ENCODE assay signal across 10 cellular contexts in the genomic region with DNA sequence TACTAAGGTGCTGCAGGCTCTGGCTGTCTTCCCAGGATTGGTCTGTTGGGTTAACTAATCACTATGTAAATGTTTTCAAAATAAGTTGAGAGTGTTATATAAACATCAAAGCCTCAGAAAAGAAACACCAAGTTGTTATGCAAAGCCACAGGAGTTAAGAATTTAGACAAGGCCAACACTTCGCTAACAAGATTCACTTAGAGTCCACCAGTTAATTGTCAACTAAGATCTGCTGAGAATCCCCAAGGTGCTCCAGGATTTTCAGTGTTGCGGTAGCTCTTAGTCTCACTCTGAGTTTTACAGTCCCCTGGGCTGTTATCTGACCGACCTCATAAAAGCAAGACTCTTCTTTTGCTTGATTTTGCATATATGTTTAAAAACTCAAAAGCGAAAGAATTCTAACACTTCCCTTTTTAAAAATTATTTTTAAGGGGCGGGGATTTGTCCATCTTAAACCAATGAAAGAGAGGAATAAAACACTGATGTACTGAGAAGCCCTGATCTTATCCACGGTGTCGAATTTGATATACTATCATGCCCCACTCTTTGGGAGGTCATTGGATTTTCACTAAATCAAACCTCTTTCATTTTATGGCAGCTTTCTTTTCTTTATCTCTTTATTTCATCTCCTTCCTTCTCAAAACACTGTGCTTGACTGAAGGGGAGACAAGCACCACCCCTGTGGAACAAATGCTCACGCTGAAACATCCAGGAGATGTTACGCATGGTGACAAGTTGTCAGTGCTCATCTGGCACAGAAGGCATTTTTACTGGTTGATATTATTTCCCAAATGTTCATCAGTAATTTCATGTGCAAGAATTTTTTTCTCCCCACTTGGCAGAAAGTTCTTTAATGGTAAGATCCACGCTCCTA. TPM values are rescaled to one million over a fixed set of nuclear protein-coding genes. Genes with fewer than 3 reads are reported as not detected.
A peak's percentile ranks its signal among the peaks of the same experiment; 100 is the strongest.
DNase-seq lines count a peak whose midpoint lies in the region; ATAC-seq and TF ChIP-seq lines count a peak whose summit lies in the region.
"Had no signal": no experiment of that assay in that cellular context is flagged by ENCODE, and none has a peak within 500 bp of the region (broad histone marks: within the 10 kb centered on the region; RNA-seq: fewer than 3 reads in every experiment).

No MANE protein-coding gene starts in this region.

- H3K9me3 ChIP-seq in OCI-LY1 (ENCODE audit: low read length) (no peaks in the 10 kb centered on the region), lower lobe of right lung (no peaks in the 10 kb centered on the region), trophoblast cell (ENCODE audit: insufficient read depth, low read depth, low read length) (no peaks in the 10 kb centered on the region), SJCRH30 (replicated peaks) (no peaks in the 10 kb centered on the region)

- H3K18ac ChIP-seq in trophoblast cell (ENCODE audit: low read length) = no peak overlapping the region

- H2BK120ac ChIP-seq in trophoblast cell (ENCODE audit: insufficient read depth, low read length, poor library complexity) = no peak overlapping the region

- no peak overlapping the region for H4K8ac ChIP-seq in trophoblast cell (ENCODE audit: low read depth, low read length)

- no peak overlapping the region for H2BK5ac ChIP-seq in trophoblast cell (ENCODE audit: low read depth, low read length, poor library complexity)

- H4K12ac ChIP-seq in trophoblast cell (ENCODE audit: low read depth, low read length) = no peak overlapping the region

- intact Hi-C loops in lower lobe of right lung (cut with DNase I) = no loop called here

- no peak overlapping the region for H2AFZ ChIP-seq in OCI-LY1 (ENCODE audit: low read length)
- H2AFZ ChIP-seq in trophoblast cell (ENCODE audit: insufficient read depth, low read length, poor library complexity) = no peak overlapping the region

- H3K79me2 ChIP-seq in OCI-LY1 (ENCODE audit: insufficient read depth, low read length) = peaks cover 94% of the 10 kb centered on the region
- no peaks in the 10 kb centered on the region for H3K79me2 ChIP-seq in trophoblast cell (ENCODE audit: control insufficient read depth, insufficient read depth, low read length, poor library complexity)

- H3K14ac ChIP-seq in trophoblast cell (ENCODE audit: low read length) = no peak overlapping the region

- peaks cover 93% of the 10 kb centered on the region for H3K4me1 ChIP-seq in OCI-LY1 (ENCODE audit: insufficient read depth, low read length, severe bottlenecking)
- peaks cover 47% of the 10 kb centered on the region for H3K4me1 ChIP-seq in lower lobe of right lung
- H3K4me1 ChIP-seq in trophoblast cell (ENCODE audit: control insufficient read depth in 1 of 2, insufficient read depth in 2 of 2, low read length in 2 of 2) = no peaks in the 10 kb centered on the region
- peaks cover 7% of the 10 kb centered on the region; the same call in 1 of the 2 replicates for H3K4me1 ChIP-seq in SJCRH30

- no peaks in the 10 kb centered on the region for H4K20me1 ChIP-seq in OCI-LY1 (ENCODE audit: insufficient read depth, low read length)

- no peak for TF ChIP-seq CTCF in OCI-LY1 (IDR thresholded peaks at IDR 0.05; ENCODE audit: low read length)
- no peak for TF ChIP-seq CTCF in lower lobe of right lung (IDR thresholded peaks at IDR 0.05)
- no peak for TF ChIP-seq CTCF in omental fat pad (IDR thresholded peaks at IDR 0.05)

- H3K23ac ChIP-seq in trophoblast cell (ENCODE audit: low read length) = no peak overlapping the region

- H3K79me1 ChIP-seq in trophoblast cell (ENCODE audit: low read length) = no peaks in the 10 kb centered on the region

- no peak overlapping the region for H3K4ac ChIP-seq in trophoblast cell (ENCODE audit: low read depth, low read length)

- H3K4me2 ChIP-seq in OCI-LY1 (ENCODE audit: low read length) (peak overlapping the region; percentile 88), trophoblast cell (ENCODE audit: low read length) (no peak overlapping the region)

- peak; percentile 69 for ATAC-seq in GM18858 (IDR thresholded peaks at IDR 0.05; ENCODE audit: unreplicated experiment)
- peak; percentile 66 for ATAC-seq in GM21825 (IDR thresholded peaks at IDR 0.05; ENCODE audit: unreplicated experiment)
- ATAC-seq in lower lobe of right lung = peak in 1 of 2 donors; percentile 21
- no peak for ATAC-seq in omental fat pad (ENCODE audit: low FRiP score)

- WGBS in trophoblast cell (ENCODE audit: extremely low coverage, insufficient coverage, insufficient read length) = no CpG with 5 or more reads among the region's 10 CpGs

- H3K4me3 ChIP-seq in OCI-LY1 (ENCODE audit: low read depth, low read length, poor library complexity, severe bottlenecking) = peak overlapping the region; percentile 52
- no peak overlapping the region for H3K4me3 ChIP-seq in lower lobe of right lung
- no peak overlapping the region for H3K4me3 ChIP-seq in trophoblast cell (ENCODE audit: low read depth, low read length)
- no peak overlapping the region for H3K4me3 ChIP-seq in SJCRH30

- H3K27ac ChIP-seq in OCI-LY1 (ENCODE audit: low read depth, low read length, poor library complexity, severe bottlenecking) = peak overlapping the region; percentile 96
- H3K27ac ChIP-seq in lower lobe of right lung = peak overlapping the region; percentile 40
- H3K27ac ChIP-seq in trophoblast cell (ENCODE audit: low read depth, low read length) = no peak overlapping the region
- no peak overlapping the region for H3K27ac ChIP-seq in SJCRH30

- no peaks in the 10 kb centered on the region for H3K9me2 ChIP-seq in OCI-LY1 (ENCODE audit: low read depth, low read length)

- no peak overlapping the region for H2AK5ac ChIP-seq in trophoblast cell (ENCODE audit: low read length)

- H3K27me3 ChIP-seq in OCI-LY1 (ENCODE audit: insufficient read depth, low read length) (no peaks in the 10 kb centered on the region), lower lobe of right lung (ENCODE audit: low read depth) (no peaks in the 10 kb centered on the region), trophoblast cell (ENCODE audit: insufficient read depth, low read length) (peaks cover 2% of the 10 kb centered on the region), SJCRH30 (no peaks in the 10 kb centered on the region)

- no peak overlapping the region for H4K91ac ChIP-seq in trophoblast cell (ENCODE audit: low read depth, low read length)

- H3F3A ChIP-seq in OCI-LY1 (ENCODE audit: insufficient read depth, low read length) = no peaks in the 10 kb centered on the region

- H3K9ac ChIP-seq in OCI-LY1 (ENCODE audit: low read length) (peak overlapping the region; percentile 58), trophoblast cell (ENCODE audit: low read length) (no peak overlapping the region)

- peaks cover 20% of the 10 kb centered on the region for H3K36me3 ChIP-seq in OCI-LY1 (ENCODE audit: insufficient read depth, low read length)
- H3K36me3 ChIP-seq in lower lobe of right lung = no peaks in the 10 kb centered on the region
- no peaks in the 10 kb centered on the region for H3K36me3 ChIP-seq in trophoblast cell (ENCODE audit: control insufficient read depth in 1 of 2, insufficient read depth in 2 of 2, low read length in 2 of 2)
- no peaks in the 10 kb centered on the region for H3K36me3 ChIP-seq in SJCRH30

- DNase-seq in lower lobe of right lung = no peak
- no peak for DNase-seq in trophoblast cell
- DNase-seq in omental fat pad (ENCODE audit: low spot score) = no peak
- no peak for DNase-seq in SJCRH30
- DNase-seq in activated effector memory CD4-positive, alpha-beta T cell treated with anti-CD3 and anti-CD28 coated beads, Interleukin-2, amount 50 U/mL, for 16 hours = no peak

- H2BK12ac ChIP-seq in trophoblast cell (ENCODE audit: low read length) = no peak overlapping the region

RNA-seq across cellular contexts. Expression of a gene that starts 7.0 kb away (rescaled TPM):
- 45.9 TPM for total RNA-seq in lower lobe of right lung
- polyA plus RNA-seq in trophoblast cell (2013) = 9.6 TPM in 2 replicates
- 10 to 100 TPM; 23.7 to 51.2 (median 29.5) TPM for total RNA-seq in omental fat pad
- 28.8 and 34.3 TPM in 2 replicates for total RNA-seq in SJCRH30 (2014; rRNA removed; shearing (Covaris generic))

RNA-seq across cellular contexts. Expression of a gene that starts 47.9 kb away (rescaled TPM):
- total RNA-seq in lower lobe of right lung (not detected), omental fat pad (1 to 10 TPM in 1 of 4 donors, not detected in 3; 2.5 TPM)
- polyA plus RNA-seq in trophoblast cell (2013) = not detected in 2 replicates
- not detected in 2 replicates for total RNA-seq in SJCRH30 (2014; rRNA removed; shearing (Covaris generic))
- total RNA-seq: kidney epithelial cell, SK-MEL-5 had no signal

Comparison
In these comparisons a context has a peak if more than half of its experiments do, and no peak if none do; other contexts are left out.
1. H3K27ac ChIP-seq: peak in OCI-LY1 (single experiment) and lower lobe of right lung (single experiment); none in trophoblast cell (single experiment) and SJCRH30 (single experiment).